In the genomic region with DNA sequence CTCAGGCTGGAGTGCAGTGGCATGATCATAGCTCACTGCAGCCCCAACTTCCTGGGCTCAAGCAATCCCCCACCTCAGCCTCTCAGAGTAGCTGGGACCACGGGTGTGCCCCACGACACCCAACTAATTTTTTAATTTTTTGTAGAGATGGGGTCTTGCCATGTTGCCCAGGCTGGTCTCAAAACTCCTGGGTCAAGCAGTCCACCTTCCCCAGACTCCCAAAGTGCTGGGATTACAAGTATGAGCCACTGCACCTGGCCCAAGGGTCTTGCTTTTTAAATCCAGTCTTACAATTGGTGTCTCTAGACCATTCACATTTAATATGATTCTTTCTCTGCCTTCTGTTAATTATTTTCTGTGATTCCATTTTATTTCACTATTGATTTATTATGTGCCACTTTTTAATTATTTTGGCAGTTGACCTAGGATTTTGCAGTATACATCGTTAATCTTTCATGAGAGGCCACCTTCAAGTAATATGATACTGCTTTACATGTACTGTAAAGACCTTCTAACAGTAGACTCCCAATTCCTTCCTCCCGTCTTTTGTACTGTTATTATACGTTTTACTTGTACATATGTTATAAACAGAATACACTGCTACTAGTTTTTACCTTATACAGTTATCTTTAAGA, we compare ENCODE assay signal across 23 cellular contexts. TPM values are rescaled to one million over a fixed set of nuclear protein-coding genes. Genes with fewer than 3 reads are reported as not detected.
"Had no signal": no experiment of that assay in that cellular context is flagged by ENCODE, and none has a peak within 500 bp of the region (broad histone marks: within the 10 kb centered on the region; RNA-seq: fewer than 3 reads in every experiment).

No MANE protein-coding gene starts in this region.

- H3K27me3 Mint-ChIP-seq: memory B cell; stimulated activated naive B cell treated with anti-CD40 and anti-IgM and Interleukin-4, amounts not matched to agents 10 μg/mL and 1 μg/mL and 100 μg/mL, for 72 hours; stimulated activated naive CD8-positive, alpha-beta T cell treated with anti-CD3 and anti-CD28 coated beads, Interleukin-15, amount 100 ng/mL, for 72 hours had no signal

- H3K4me1 Mint-ChIP-seq: memory B cell; mesothelial cell of epicardium; stimulated activated naive B cell treated with anti-CD40 and anti-IgM and Interleukin-4, amounts not matched to agents 10 μg/mL and 1 μg/mL and 100 μg/mL, for 72 hours; stimulated activated naive CD8-positive, alpha-beta T cell treated with anti-CD3 and anti-CD28 coated beads, Interleukin-15, amount 100 ng/mL, for 72 hours had no signal

- ATAC-seq: foreskin keratinocyte; left cardiac atrium; lower lobe of right lung; natural killer cell; stimulated activated naive B cell treated with anti-CD40 and anti-IgM and Interleukin-4, amounts not matched to agents 10 μg/mL and 1 μg/mL and 100 μg/mL, for 72 hours; stimulated activated naive CD8-positive, alpha-beta T cell treated with anti-CD3 and anti-CD28 coated beads, Interleukin-15, amount 100 ng/mL, for 72 hours; upper lobe of right lung had no signal

- H3K4me3 Mint-ChIP-seq: immature natural killer cell; memory B cell; mesothelial cell of epicardium; natural killer cell; neural crest cell; stimulated activated naive B cell treated with anti-CD40 and anti-IgM and Interleukin-4, amounts not matched to agents 10 μg/mL and 1 μg/mL and 100 μg/mL, for 72 hours; stimulated activated naive CD8-positive, alpha-beta T cell treated with anti-CD3 and anti-CD28 coated beads, Interleukin-15, amount 100 ng/mL, for 72 hours had no signal

- DNase-seq: effector memory CD4-positive, alpha-beta T cell; erythroblast; foreskin keratinocyte; immature natural killer cell; kidney; left cardiac atrium; left ventricle myocardium inferior; lower lobe of right lung; natural killer cell; posterior cingulate gyrus; sigmoid colon; stimulated activated CD4-positive, alpha-beta T cell treated with anti-CD3 and anti-CD28 coated beads, Interleukin-2, amount 100 ng/mL, for 24 hours; stimulated activated CD4-positive, alpha-beta T cell treated with anti-CD3 and anti-CD28 coated beads, Interleukin-4, amount 100 ng/mL, for 4 hours; stimulated activated naive B cell treated with anti-CD40 and anti-IgM and Interleukin-4, amounts not matched to agents 10 μg/mL and 1 μg/mL and 100 μg/mL, for 72 hours; stimulated activated naive CD8-positive, alpha-beta T cell treated with anti-CD3 and anti-CD28 coated beads, Interleukin-15, amount 100 ng/mL, for 72 hours; testis; upper lobe of right lung had no signal

- H3K27ac Mint-ChIP-seq: memory B cell; mesothelial cell of epicardium; natural killer cell; stimulated activated naive B cell treated with anti-CD40 and anti-IgM and Interleukin-4, amounts not matched to agents 10 μg/mL and 1 μg/mL and 100 μg/mL, for 72 hours had no signal

- H3K9me3 Mint-ChIP-seq: immature natural killer cell; memory B cell; mesothelial cell of epicardium; natural killer cell; neural crest cell; stimulated activated naive B cell treated with anti-CD40 and anti-IgM and Interleukin-4, amounts not matched to agents 10 μg/mL and 1 μg/mL and 100 μg/mL, for 72 hours; stimulated activated naive CD8-positive, alpha-beta T cell treated with anti-CD3 and anti-CD28 coated beads, Interleukin-15, amount 100 ng/mL, for 72 hours had no signal

RNA-seq across cellular contexts. Expression of a gene that starts 18.7 kb away (rescaled TPM):
- total RNA-seq: foreskin keratinocyte, left ventricle myocardium inferior, lower lobe of right lung, myocyte, neural crest cell, osteocyte, upper lobe of right lung, vagina had no signal
